16 cellular contexts compared by ENCODE assay signal in genomic region chr21:10461445-10461844, GRCh38. TPM values are rescaled to one million over a fixed set of nuclear protein-coding genes. Genes with fewer than 3 reads are reported as not detected.
"Had no signal": no experiment of that assay in that cellular context is flagged by ENCODE, and none has a peak within 500 bp of the region (broad histone marks: within the 10 kb centered on the region; RNA-seq: fewer than 3 reads in every experiment).

No MANE protein-coding gene starts in this region.

RNA-seq across cellular contexts. Expression of gene TPTE, which starts 59.9 kb away (rescaled TPM):
- total RNA-seq: activated B cell treated with CpG ODN at 0.5 μM for 24 hours; activated CD4-positive, alpha-beta memory T cell treated with anti-CD3 and anti-CD28 coated beads for 36 hours; activated CD4-positive, alpha-beta T cell treated with anti-CD3 and anti-CD28 coated beads, Interleukin-2, amount 10 ng/mL, durations not matched to agents 24 days and 14 days; activated CD8-positive, alpha-beta memory T cell treated with anti-CD3 and anti-CD28 coated beads for 36 hours; activated CD8-positive, alpha-beta T cell treated with anti-CD3 and anti-CD28 coated beads for 36 hours; activated naive CD4-positive, alpha-beta T cell treated with anti-CD3 and anti-CD28 coated beads for 36 hours; activated naive CD4-positive, alpha-beta T cell treated with anti-CD3 and anti-CD28 coated beads, Interleukin-2, amount 50 U/mL, for 72 hours; activated naive CD8-positive, alpha-beta T cell treated with anti-CD3 and anti-CD28 coated beads for 36 hours; activated T-cell treated with anti-CD3 and anti-CD28 coated beads, Interleukin-2, amount 50 U/mL, for 4 hours; activated T-helper 1 cell treated with anti-CD3 and anti-CD28 coated beads, Interleukin-12 subunit alpha, Interleukin-12 subunit beta, Interleukin-2, Interleukin-4 antibody, amounts not matched to agents 30 ng/mL and 10 ng/mL and 1 ng/mL, durations not matched to agents 14 hours and 24 hours and 36 hours; activated T-helper 17 cell treated with anti-CD3 and anti-CD28 coated beads, Interleukin-2, amount 50 U/mL, for 72 hours; adrenal gland; aorta; astrocyte; body of pancreas; breast epithelium had no signal
